Comparison of ENCODE assay signal across 8 cellular contexts in the genomic region with DNA sequence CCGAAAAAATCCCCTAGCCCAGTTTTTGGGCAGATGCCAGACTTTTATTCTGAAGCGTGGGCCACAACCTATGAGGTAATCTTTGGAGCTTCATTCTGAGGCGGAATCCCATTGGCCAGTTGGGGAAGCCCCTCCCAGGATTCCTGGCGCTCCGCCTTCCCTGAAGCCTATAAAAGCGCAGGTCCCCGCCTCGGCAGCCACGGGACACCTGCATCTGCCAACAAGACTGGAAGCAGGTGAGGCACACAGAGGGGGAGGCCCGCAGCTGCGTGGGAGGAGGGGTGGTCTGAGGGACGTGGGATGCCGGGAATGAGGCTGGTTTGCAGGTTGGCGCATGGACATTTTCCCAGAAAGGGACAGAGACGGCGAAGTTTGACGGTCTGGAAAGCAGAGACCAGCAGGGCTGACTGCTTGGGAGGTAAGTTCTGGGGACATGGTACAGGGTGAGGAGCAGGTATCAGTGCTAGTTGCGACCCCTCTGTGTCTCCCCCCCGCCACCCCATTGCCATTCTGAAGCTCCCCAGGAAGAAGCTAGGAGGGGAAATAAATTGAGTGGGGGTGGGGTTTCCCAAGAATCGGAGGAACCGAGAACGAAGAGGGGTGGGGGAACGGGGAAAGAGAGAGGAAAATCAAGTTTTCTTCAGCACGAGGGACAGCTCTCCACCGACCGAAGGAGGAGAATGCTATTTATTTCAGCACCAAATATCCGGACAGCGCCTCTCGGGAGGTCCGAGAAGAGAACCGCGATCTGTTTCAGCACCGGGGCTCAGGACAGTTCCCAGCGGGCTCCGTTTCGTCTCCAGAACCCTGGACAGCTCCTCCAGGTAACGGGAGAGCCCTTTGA. TPM values are rescaled to one million over a fixed set of nuclear protein-coding genes. Genes with fewer than 3 reads are reported as not detected.
DNase-seq lines count a peak whose midpoint lies in the region; ATAC-seq and TF ChIP-seq lines count a peak whose summit lies in the region.

No MANE protein-coding gene starts in this region.

- no peak overlapping the region for H3K4me3 Mint-ChIP-seq in activated CD4-positive, alpha-beta T cell treated with anti-CD3 and anti-CD28 coated beads, Interleukin-2, amount 10 ng/mL, durations not matched to agents 7 days and 5 days

- H3K36me3 Mint-ChIP-seq in activated CD4-positive, alpha-beta T cell treated with anti-CD3 and anti-CD28 coated beads, Interleukin-2, amount 10 ng/mL, durations not matched to agents 7 days and 5 days (ENCODE audit: low read depth), result no peaks in the 10 kb centered on the region

- no peaks in the 10 kb centered on the region for H3K4me1 Mint-ChIP-seq in activated CD4-positive, alpha-beta T cell treated with anti-CD3 and anti-CD28 coated beads, Interleukin-2, amount 10 ng/mL, durations not matched to agents 7 days and 5 days

- no peak overlapping the region for H3K27ac Mint-ChIP-seq in activated CD4-positive, alpha-beta T cell treated with anti-CD3 and anti-CD28 coated beads, Interleukin-2, amount 10 ng/mL, durations not matched to agents 7 days and 5 days

- intact Hi-C loops in colonic mucosa (cut with DNase I), result no loop called here

- peaks cover 10% of the 10 kb centered on the region for H3K27me3 Mint-ChIP-seq in activated CD4-positive, alpha-beta T cell treated with anti-CD3 and anti-CD28 coated beads, Interleukin-2, amount 10 ng/mL, durations not matched to agents 7 days and 5 days

- peak; percentile 63 for DNase-seq in SIG-M5 treated with dmso at 0.1 percent for 504 hours (lab: John Stamatoyannopoulos, UW; ENCODE audit: unreplicated experiment)
- DNase-seq in SIG-M5 (lab: John Stamatoyannopoulos, UW), result no peak
- DNase-seq in NCI-H2227 treated with DMSO at 0.1 percent for 48 hours (lab: John Stamatoyannopoulos, UW), result peak; percentile 88
- peak; percentile 85 for DNase-seq in activated CD4-positive, alpha-beta T cell treated with anti-CD3 and anti-CD28 coated beads, Interleukin-2, amount 10 ng/mL, durations not matched to agents 7 days and 5 days
- peak; percentile 86 for DNase-seq in colonic mucosa
- DNase-seq in left lobe of liver (ENCODE audit: low spot score), result peak; percentile 74
- DNase-seq in stimulated activated CD4-positive, alpha-beta T cell treated with anti-CD3 and anti-CD28 coated beads, Interleukin-4, amount 100 ng/mL, for 1 hour, result peak; percentile 76

- POLR2A ChIA-PET in activated CD4-positive, alpha-beta T cell treated with anti-CD3 and anti-CD28 coated beads, Interleukin-2, amount 10 ng/mL, durations not matched to agents 7 days and 5 days (lab: Charles Lee), result no interaction called here

- no peaks in the 10 kb centered on the region for H3K27me3 ChIP-seq in colonic mucosa

- ATAC-seq in left lobe of liver (peak; percentile 99), HG02588 (IDR thresholded peaks at IDR 0.05; ENCODE audit: unreplicated experiment) (no peak)

- CTCF ChIA-PET in activated CD4-positive, alpha-beta T cell treated with anti-CD3 and anti-CD28 coated beads, Interleukin-2, amount 10 ng/mL, durations not matched to agents 7 days and 5 days (lab: Charles Lee), result interaction anchor here (0.6 to 1.9 kb wide), 3 partner anchors 22 to 422 kb away, joined by 3 to 5 read pairs (median 3); a partner anchor contains a TSS

- no peaks in the 10 kb centered on the region for H3K9me3 ChIP-seq in colonic mucosa

- no peaks in the 10 kb centered on the region for H3K36me3 ChIP-seq in colonic mucosa

- no peak overlapping the region for H3K27ac ChIP-seq in colonic mucosa

- no peaks in the 10 kb centered on the region for H3K4me1 ChIP-seq in colonic mucosa

- H3K9me3 Mint-ChIP-seq in activated CD4-positive, alpha-beta T cell treated with anti-CD3 and anti-CD28 coated beads, Interleukin-2, amount 10 ng/mL, durations not matched to agents 7 days and 5 days, result peaks cover 3% of the 10 kb centered on the region

- no peak overlapping the region for H3K9ac ChIP-seq in colonic mucosa (ENCODE audit: low read depth in 2 of 2, low read length in 2 of 2)

- no peak for TF ChIP-seq CTCF in colonic mucosa (IDR thresholded peaks at IDR 0.05)

- no peak overlapping the region for H3K4me3 ChIP-seq in colonic mucosa

RNA-seq across cellular contexts. Expression of a gene that starts 22.4 kb away (rescaled TPM):
- total RNA-seq in activated CD4-positive, alpha-beta T cell treated with anti-CD3 and anti-CD28 coated beads, Interleukin-2, amount 10 ng/mL, durations not matched to agents 7 days and 5 days, result 10 to 100 TPM; 11.9 TPM
- total RNA-seq in colonic mucosa, result 10 to 100 TPM; 10.4 to 13.3 TPM
- 6.2 TPM for total RNA-seq in left lobe of liver

RNA-seq across cellular contexts. Expression of a gene that starts 45.5 kb away (rescaled TPM):
- 10 to 100 TPM; 70.5 to 79.3 TPM for total RNA-seq in activated CD4-positive, alpha-beta T cell treated with anti-CD3 and anti-CD28 coated beads, Interleukin-2, amount 10 ng/mL, durations not matched to agents 7 days and 5 days
- total RNA-seq in colonic mucosa (100 to 1,000 TPM in 1 of 2 donors, 10 to 100 TPM in 1; 56.3 to 100 TPM), left lobe of liver (61.3 TPM)
